ENCODE assay signal across 1 cellular context in the genomic region with DNA sequence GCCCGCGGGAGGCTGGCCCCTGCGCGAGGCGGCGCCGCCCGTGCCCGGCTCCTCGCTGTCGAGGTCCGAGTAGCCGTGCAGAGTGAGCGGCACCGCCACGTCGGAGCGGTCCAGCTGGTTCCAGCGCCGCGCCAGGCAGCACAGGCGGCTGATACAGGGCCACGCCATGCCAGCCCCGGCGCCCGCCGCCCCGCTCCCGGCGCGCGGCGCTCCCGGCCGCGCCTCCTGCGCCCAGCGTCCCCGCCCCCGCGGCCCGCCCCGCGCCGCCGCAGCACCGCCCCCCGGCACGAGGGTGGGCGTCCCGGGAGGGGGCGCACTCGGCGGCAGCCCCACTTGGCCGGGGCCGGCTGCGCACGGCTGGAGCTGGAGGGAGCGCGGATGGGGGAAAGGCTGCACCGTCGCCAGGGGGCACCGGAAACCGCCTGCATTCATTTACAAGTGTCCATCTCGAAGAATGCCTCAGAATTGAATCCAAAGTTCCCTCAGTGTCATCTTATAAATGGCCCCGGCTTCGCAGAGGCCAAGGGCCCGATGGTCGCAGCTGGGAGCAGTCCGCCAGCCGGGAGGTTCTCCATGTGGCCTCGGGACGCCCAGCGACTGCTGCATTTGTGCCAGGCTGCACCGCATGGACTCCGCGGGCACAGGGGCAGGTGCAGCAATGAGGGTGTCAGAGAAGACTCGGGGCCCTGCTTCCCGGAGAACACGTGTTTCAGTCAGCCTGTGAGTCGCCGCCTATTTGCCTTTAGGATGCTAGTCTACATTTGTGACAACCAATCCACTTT.
A peak's percentile ranks its signal among the peaks of the same experiment; 100 is the strongest.
TF ChIP-seq lines count a peak whose summit lies in the region.

A gene (minus strand): TSS at position 198 of the 782 bp plus-strand sequence. CDS start 30 bp downstream, at position 168.

TF ChIP-seq in HEK293, 187 proteins besides CTCF, POLR2A, EP300 and RAD21 (continued from another document):
- TF ChIP-seq, protein P1, sequence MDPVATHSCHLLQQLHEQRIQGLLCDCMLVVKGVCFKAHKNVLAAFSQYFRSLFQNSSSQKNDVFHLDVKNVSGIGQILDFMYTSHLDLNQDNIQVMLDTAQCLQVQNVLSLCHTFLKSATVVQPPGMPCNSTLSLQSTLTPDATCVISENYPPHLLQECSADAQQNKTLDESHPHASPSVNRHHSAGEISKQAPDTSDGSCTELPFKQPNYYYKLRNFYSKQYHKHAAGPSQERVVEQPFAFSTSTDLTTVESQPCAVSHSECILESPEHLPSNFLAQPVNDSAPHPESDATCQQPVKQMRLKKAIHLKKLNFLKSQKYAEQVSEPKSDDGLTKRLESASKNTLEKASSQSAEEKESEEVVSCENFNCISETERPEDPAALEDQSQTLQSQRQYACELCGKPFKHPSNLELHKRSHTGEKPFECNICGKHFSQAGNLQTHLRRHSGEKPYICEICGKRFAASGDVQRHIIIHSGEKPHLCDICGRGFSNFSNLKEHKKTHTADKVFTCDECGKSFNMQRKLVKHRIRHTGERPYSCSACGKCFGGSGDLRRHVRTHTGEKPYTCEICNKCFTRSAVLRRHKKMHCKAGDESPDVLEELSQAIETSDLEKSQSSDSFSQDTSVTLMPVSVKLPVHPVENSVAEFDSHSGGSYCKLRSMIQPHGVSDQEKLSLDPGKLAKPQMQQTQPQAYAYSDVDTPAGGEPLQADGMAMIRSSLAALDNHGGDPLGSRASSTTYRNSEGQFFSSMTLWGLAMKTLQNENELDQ (tag by site-specific recombination; IDR thresholded peaks at IDR 0.05; ENCODE audit: low read depth) = no peak
- TF ChIP-seq YY1 (tag by site-specific recombination; IDR thresholded peaks at IDR 0.05) (0 out of 2 replicates have a peak, but pooled peaks have one; percentile 18), ZNF555 (tag by site-specific recombination; conservative IDR thresholded peaks at IDR 0.05) (no peak), ZBTB1 (tag by site-specific recombination; IDR thresholded peaks at IDR 0.05) (no peak), ZNF23 (tag by site-specific recombination; IDR thresholded peaks at IDR 0.05; ENCODE audit: borderline replicate concordance) (no peak), ZFP69B (tag by site-specific recombination; IDR thresholded peaks at IDR 0.05) (no peak), KLF16 (tag by site-specific recombination; IDR thresholded peaks at IDR 0.05) (no peak), TCF7L2 (IDR thresholded peaks at IDR 0.05; ENCODE audit: borderline replicate concordance, low read depth, low read length) (no peak), ZNF292 (tag by site-specific recombination; IDR thresholded peaks at IDR 0.05; ENCODE audit: borderline replicate concordance, low read depth) (no peak)
- TF ChIP-seq, protein P2, sequence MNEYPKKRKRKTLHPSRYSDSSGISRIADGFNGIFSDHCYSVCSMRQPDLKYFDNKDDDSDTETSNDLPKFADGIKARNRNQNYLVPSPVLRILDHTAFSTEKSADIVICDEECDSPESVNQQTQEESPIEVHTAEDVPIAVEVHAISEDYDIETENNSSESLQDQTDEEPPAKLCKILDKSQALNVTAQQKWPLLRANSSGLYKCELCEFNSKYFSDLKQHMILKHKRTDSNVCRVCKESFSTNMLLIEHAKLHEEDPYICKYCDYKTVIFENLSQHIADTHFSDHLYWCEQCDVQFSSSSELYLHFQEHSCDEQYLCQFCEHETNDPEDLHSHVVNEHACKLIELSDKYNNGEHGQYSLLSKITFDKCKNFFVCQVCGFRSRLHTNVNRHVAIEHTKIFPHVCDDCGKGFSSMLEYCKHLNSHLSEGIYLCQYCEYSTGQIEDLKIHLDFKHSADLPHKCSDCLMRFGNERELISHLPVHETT (tag by site-specific recombination; IDR thresholded peaks at IDR 0.05) = no peak
- TF ChIP-seq, protein P3, sequence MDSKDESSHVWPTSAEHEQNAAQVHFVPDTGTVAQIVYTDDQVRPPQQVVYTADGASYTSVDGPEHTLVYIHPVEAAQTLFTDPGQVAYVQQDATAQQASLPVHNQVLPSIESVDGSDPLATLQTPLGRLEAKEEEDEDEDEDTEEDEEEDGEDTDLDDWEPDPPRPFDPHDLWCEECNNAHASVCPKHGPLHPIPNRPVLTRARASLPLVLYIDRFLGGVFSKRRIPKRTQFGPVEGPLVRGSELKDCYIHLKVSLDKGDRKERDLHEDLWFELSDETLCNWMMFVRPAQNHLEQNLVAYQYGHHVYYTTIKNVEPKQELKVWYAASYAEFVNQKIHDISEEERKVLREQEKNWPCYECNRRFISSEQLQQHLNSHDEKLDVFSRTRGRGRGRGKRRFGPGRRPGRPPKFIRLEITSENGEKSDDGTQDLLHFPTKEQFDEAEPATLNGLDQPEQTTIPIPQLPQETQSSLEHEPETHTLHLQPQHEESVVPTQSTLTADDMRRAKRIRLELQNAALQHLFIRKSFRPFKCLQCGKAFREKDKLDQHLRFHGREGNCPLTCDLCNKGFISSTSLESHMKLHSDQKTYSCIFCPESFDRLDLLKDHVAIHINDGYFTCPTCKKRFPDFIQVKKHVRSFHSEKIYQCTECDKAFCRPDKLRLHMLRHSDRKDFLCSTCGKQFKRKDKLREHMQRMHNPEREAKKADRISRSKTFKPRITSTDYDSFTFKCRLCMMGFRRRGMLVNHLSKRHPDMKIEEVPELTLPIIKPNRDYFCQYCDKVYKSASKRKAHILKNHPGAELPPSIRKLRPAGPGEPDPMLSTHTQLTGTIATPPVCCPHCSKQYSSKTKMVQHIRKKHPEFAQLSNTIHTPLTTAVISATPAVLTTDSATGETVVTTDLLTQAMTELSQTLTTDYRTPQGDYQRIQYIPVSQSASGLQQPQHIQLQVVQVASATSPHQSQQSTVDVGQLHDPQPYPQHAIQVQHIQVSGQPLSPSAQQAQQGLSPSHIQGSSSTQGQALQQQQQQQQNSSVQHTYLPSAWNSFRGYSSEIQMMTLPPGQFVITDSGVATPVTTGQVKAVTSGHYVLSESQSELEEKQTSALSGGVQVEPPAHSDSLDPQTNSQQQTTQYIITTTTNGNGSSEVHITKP (tag by site-specific recombination; IDR thresholded peaks at IDR 0.05) = peak; percentile 60
- TF ChIP-seq, protein P4, sequence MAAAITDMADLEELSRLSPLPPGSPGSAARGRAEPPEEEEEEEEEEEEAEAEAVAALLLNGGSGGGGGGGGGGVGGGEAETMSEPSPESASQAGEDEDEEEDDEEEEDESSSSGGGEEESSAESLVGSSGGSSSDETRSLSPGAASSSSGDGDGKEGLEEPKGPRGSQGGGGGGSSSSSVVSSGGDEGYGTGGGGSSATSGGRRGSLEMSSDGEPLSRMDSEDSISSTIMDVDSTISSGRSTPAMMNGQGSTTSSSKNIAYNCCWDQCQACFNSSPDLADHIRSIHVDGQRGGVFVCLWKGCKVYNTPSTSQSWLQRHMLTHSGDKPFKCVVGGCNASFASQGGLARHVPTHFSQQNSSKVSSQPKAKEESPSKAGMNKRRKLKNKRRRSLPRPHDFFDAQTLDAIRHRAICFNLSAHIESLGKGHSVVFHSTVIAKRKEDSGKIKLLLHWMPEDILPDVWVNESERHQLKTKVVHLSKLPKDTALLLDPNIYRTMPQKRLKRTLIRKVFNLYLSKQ (tag by site-specific recombination; IDR thresholded peaks at IDR 0.05; ENCODE audit: borderline replicate concordance) = no peak
